In genomic region chr4:127781303-127782024, GRCh38 we compare ENCODE assay signal across 8 cellular contexts. TPM values are rescaled to one million over a fixed set of nuclear protein-coding genes. Genes with fewer than 3 reads are reported as not detected.
DNase-seq lines count a peak whose midpoint lies in the region; ATAC-seq lines count a peak whose summit lies in the region.

No MANE protein-coding gene starts in this region.

- no peak overlapping the region for H3K27ac ChIP-seq in muscle layer of duodenum (ENCODE audit: low read length)

- no peaks in the 10 kb centered on the region for H3K27me3 ChIP-seq in muscle layer of duodenum (ENCODE audit: low read depth, low read length)

- H3K4me3 Mint-ChIP-seq in T-helper 17 cell, result peak overlapping the region; percentile 97

- H3K9me3 ChIP-seq in T-helper 17 cell (ENCODE audit: control insufficient read depth, low read length, poor library complexity, severe bottlenecking) (no peaks in the 10 kb centered on the region), muscle layer of duodenum (ENCODE audit: control insufficient read depth in 1 of 2, low read length in 2 of 2) (no peaks in the 10 kb centered on the region)

- peak overlapping the region; percentile 88 to 96 for H3K4me3 ChIP-seq in muscle layer of duodenum (ENCODE audit: low read depth in 1 of 2, low read length in 2 of 2)

- peak; percentile 15 for ATAC-seq in GM18508 (IDR thresholded peaks at IDR 0.05; ENCODE audit: insufficient read depth, unreplicated experiment)
- peak; percentile 20 for ATAC-seq in HG03025 (IDR thresholded peaks at IDR 0.05; ENCODE audit: low FRiP score, unreplicated experiment)
- peak; percentile 44 for ATAC-seq in T-helper 17 cell
- ATAC-seq in esophagus mucosa, result peak; percentile 31

- DNase-seq in 8988T (peak; percentile 15), T-helper 17 cell (peak in 1 of 3 donors; percentile 4), GM19240 (ENCODE audit: insufficient read length, low spot score) (no peak), SK-N-DZ (ENCODE audit: low spot score) (no peak)

- no peaks in the 10 kb centered on the region for H3K36me3 ChIP-seq in muscle layer of duodenum (ENCODE audit: control insufficient read depth in 1 of 2, insufficient read depth in 2 of 2, low read length in 2 of 2)

- H3K36me3 Mint-ChIP-seq in T-helper 17 cell (ENCODE audit: low read depth), result no peaks in the 10 kb centered on the region

- peaks cover 16% of the 10 kb centered on the region for H3K4me1 Mint-ChIP-seq in T-helper 17 cell

- H3K27ac Mint-ChIP-seq in T-helper 17 cell, result no peak overlapping the region

- no peaks in the 10 kb centered on the region for H3K4me1 ChIP-seq in muscle layer of duodenum (ENCODE audit: control insufficient read depth in 1 of 2, insufficient read depth in 2 of 2, low read length in 2 of 2)

- peaks cover 68% of the 10 kb centered on the region for H3K27me3 Mint-ChIP-seq in T-helper 17 cell

RNA-seq across cellular contexts. Expression of gene HSPA4L, which starts 0.7 kb away (rescaled TPM):
- total RNA-seq in T-helper 17 cell (not detected), esophagus mucosa (35.5 TPM)
- polyA plus RNA-seq in SK-N-DZ (2014; cell fraction: cytosol; rRNA removed), result 6.9 and 9.4 TPM in 2 replicates
- 4.4 and 5.6 TPM in 2 replicates for polyA plus RNA-seq in SK-N-DZ (2014; cell fraction: nucleus; rRNA removed)

RNA-seq across cellular contexts. Expression of gene SLC25A31, which starts 51.3 kb away (rescaled TPM):
- total RNA-seq in T-helper 17 cell (not detected), esophagus mucosa (not detected)
- polyA plus RNA-seq in SK-N-DZ (2014; cell fraction: cytosol; rRNA removed), result not detected in 2 replicates
- polyA plus RNA-seq in SK-N-DZ (2014; cell fraction: nucleus; rRNA removed), result not detected in 2 replicates

Comparison
In these comparisons a context has a peak if more than half of its experiments do, and no peak if none do; other contexts are left out.
1. RNA of gene HSPA4L, which starts 0.7 kb away (total RNA-seq): 35.5 TPM in esophagus mucosa (single experiment); not detected in T-helper 17 cell; every median in the first group is over 10 times any median in the second.
2. Peak in every context shown above with its lines, with median percentiles within 50 percentile points of each other: ATAC-seq.